Comparison of ENCODE assay signal across 8 cellular contexts in the genomic region with DNA sequence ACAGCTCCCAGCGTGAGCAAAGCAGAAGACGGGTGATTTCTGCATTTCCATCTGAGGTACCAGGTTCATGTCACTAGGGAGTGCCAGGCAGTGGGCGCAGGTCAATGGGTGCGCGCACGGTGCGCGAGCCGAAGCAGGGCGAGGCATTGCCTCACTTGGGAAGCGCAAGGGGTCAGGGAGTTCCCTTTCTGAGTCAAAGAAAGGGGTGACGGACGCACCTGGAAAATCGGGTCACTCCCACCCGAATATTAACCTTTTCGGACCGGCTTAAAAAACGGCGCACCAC. TPM values are rescaled to one million over a fixed set of nuclear protein-coding genes. Genes with fewer than 3 reads are reported as not detected.
DNase-seq lines count a peak whose midpoint lies in the region; ATAC-seq, FAIRE-seq and TF ChIP-seq lines count a peak whose summit lies in the region.
"Not testable (repeated sequence)": the region's sequence is repeated elsewhere in the genome, so short reads cannot be mapped to it uniquely, and the experiment has no call there.

No MANE protein-coding gene starts in this region.

- H3K27me3 ChIP-seq in Caco-2 (replicated peaks; ENCODE audit: control insufficient read depth, insufficient read depth, low read length); esophagus squamous epithelium; keratinocyte (ENCODE audit: control insufficient read depth, extremely low read depth, insufficient read depth, low read length): not testable (repeated sequence)

- intact Hi-C loops in Caco-2 (cut with micrococcal nuclease; ENCODE audit: unreplicated experiment); activated CD4-positive, alpha-beta T cell treated with anti-CD3 and anti-CD28 coated beads, Interleukin-2, amount 10 ng/mL, durations not matched to agents 24 days and 14 days (cut with micrococcal nuclease); esophagus squamous epithelium (cut with DNase I); natural killer cell (cut with micrococcal nuclease): not testable (repeated sequence)

- peak overlapping the region; percentile 67 for H3K4me2 ChIP-seq in keratinocyte (ENCODE audit: control insufficient read depth, extremely low read depth, insufficient read depth, low read depth, low read length)

- POLR2A ChIA-PET in Caco-2 (lab: Charles Lee): not testable (repeated sequence)

- H3K27ac ChIP-seq in esophagus squamous epithelium: peak overlapping the region in 3 of 4 donors; percentile 58 to 66 (median 59)
- peak overlapping the region; percentile 74 for H3K27ac ChIP-seq in keratinocyte (ENCODE audit: control insufficient read depth, insufficient read depth, low read length)

- not testable (repeated sequence) for H3K27me3 Mint-ChIP-seq in Caco-2 (ENCODE audit: insufficient read depth, unreplicated experiment); IgD-negative memory B cell; activated CD4-positive, alpha-beta T cell treated with anti-CD3 and anti-CD28 coated beads, Interleukin-2, amount 10 ng/mL, durations not matched to agents 24 days and 14 days; activated naive CD8-positive, alpha-beta T cell treated with anti-CD3 and anti-CD28 coated beads for 36 hours; natural killer cell (ENCODE audit: low read depth in 2 of 2)

- not testable (repeated sequence) for H3K36me3 Mint-ChIP-seq in Caco-2 (ENCODE audit: insufficient read depth, unreplicated experiment); IgD-negative memory B cell; natural killer cell; stimulated activated effector memory CD8-positive, alpha-beta T cell treated with anti-CD3 and anti-CD28 coated beads, Interleukin-12 subunit alpha, Interleukin-12 subunit beta, amount 100 ng/mL, for 72 hours
- peaks cover 22% of the 10 kb centered on the region for H3K36me3 Mint-ChIP-seq in activated CD4-positive, alpha-beta T cell treated with anti-CD3 and anti-CD28 coated beads, Interleukin-2, amount 10 ng/mL, durations not matched to agents 24 days and 14 days (ENCODE audit: low read depth)
- H3K36me3 Mint-ChIP-seq in activated naive CD8-positive, alpha-beta T cell treated with anti-CD3 and anti-CD28 coated beads for 36 hours: peaks cover 44% of the 10 kb centered on the region

- 34 to 86% methylated on average over 11 to 17 of the region's 19 CpGs for WGBS in esophagus squamous epithelium, 2 donors

- BruUV-seq in Caco-2 (replicated peaks; lab: Mats Ljungman, UMichigan): not testable (repeated sequence)

- CTCF ChIA-PET in Caco-2 (lab: Charles Lee): not testable (repeated sequence)

- peak overlapping the region; percentile 47 for H2AFZ ChIP-seq in keratinocyte (ENCODE audit: control insufficient read depth, low read length)

- H3K9me3 Mint-ChIP-seq in Caco-2 (ENCODE audit: unreplicated experiment); IgD-negative memory B cell; activated CD4-positive, alpha-beta T cell treated with anti-CD3 and anti-CD28 coated beads, Interleukin-2, amount 10 ng/mL, durations not matched to agents 24 days and 14 days; activated naive CD8-positive, alpha-beta T cell treated with anti-CD3 and anti-CD28 coated beads for 36 hours; natural killer cell; stimulated activated effector memory CD8-positive, alpha-beta T cell treated with anti-CD3 and anti-CD28 coated beads, Interleukin-12 subunit alpha, Interleukin-12 subunit beta, amount 100 ng/mL, for 72 hours: not testable (repeated sequence)

- H3K9ac ChIP-seq in keratinocyte (ENCODE audit: control insufficient read depth, extremely low read depth, insufficient read depth, low read length): peak overlapping the region; percentile 58

- not testable (repeated sequence) for TF ChIP-seq POLR2A in esophagus squamous epithelium (IDR thresholded peaks at IDR 0.05)

- not testable (repeated sequence) for H3K9me3 ChIP-seq in Caco-2; esophagus squamous epithelium; keratinocyte (ENCODE audit: control insufficient read depth, low read depth, low read length)

- not testable (repeated sequence) for DNase-seq in Caco-2; activated naive CD8-positive, alpha-beta T cell treated with anti-CD3 and anti-CD28 coated beads for 36 hours; esophagus squamous epithelium (lab: John Stamatoyannopoulos, UW); keratinocyte (ENCODE audit: low read depth, low spot score); natural killer cell; stimulated activated effector memory CD8-positive, alpha-beta T cell treated with anti-CD3 and anti-CD28 coated beads, Interleukin-12 subunit alpha, Interleukin-12 subunit beta, amount 100 ng/mL, for 72 hours (ENCODE audit: low spot score in 2 of 2)
- peak; percentile 32 for DNase-seq in activated CD4-positive, alpha-beta T cell treated with anti-CD3 and anti-CD28 coated beads, Interleukin-2, amount 10 ng/mL, durations not matched to agents 24 days and 14 days

- TF ChIP-seq CTCF in Caco-2 (IDR thresholded peaks at IDR 0.05; ENCODE audit: insufficient read depth in 1 of 2, low read depth in 1 of 2, low read length in 1 of 2, severe bottlenecking in 1 of 2, unreplicated experiment in 1 of 2); esophagus squamous epithelium (IDR thresholded peaks at IDR 0.05); keratinocyte (optimal IDR thresholded peaks at IDR 0.05 in 1 of 3, IDR thresholded peaks at IDR 0.05 in 1 of 3, conservative IDR thresholded peaks at IDR 0.05 in 1 of 3; ENCODE audit: extremely low read depth in 1 of 3, insufficient read depth in 2 of 3, low read length in 3 of 3); natural killer cell (IDR thresholded peaks at IDR 0.05): not testable (repeated sequence)

- FAIRE-seq in keratinocyte (lab: Jason Lieb, UNC): not testable (repeated sequence)

- H3K36me3 ChIP-seq in Caco-2 (ENCODE audit: control insufficient read depth, insufficient read depth, low read length); esophagus squamous epithelium; keratinocyte (ENCODE audit: control insufficient read depth in 2 of 2, extremely low read depth in 1 of 2, insufficient read depth in 2 of 2, low read length in 2 of 2): not testable (repeated sequence)

- dilution Hi-C loops in keratinocyte (cut with MboI; ENCODE audit: extremely low pct_ligation_motif_present, low sequenced_read_pairs): not testable (repeated sequence)

- not testable (repeated sequence) for H3K9me1 ChIP-seq in keratinocyte (ENCODE audit: control insufficient read depth, extremely low read depth, insufficient read depth, low read length)

- H3K79me2 ChIP-seq in keratinocyte (ENCODE audit: control insufficient read depth, insufficient read depth, low read length): not testable (repeated sequence)

- H3K4me3 ChIP-seq in Caco-2 (ENCODE audit: low read depth, low read length) (peak overlapping the region; percentile 9), esophagus squamous epithelium (peak overlapping the region; percentile 15 to 51 (median 34)), keratinocyte (ENCODE audit: control insufficient read depth in 2 of 3, extremely low read depth in 1 of 3, insufficient read depth in 2 of 3, low read depth in 1 of 3, low read length in 3 of 3) (peak overlapping the region in 1 of 3 experiments; percentile 49)

- ATAC-seq in natural killer cell; stimulated activated effector memory CD8-positive, alpha-beta T cell treated with anti-CD3 and anti-CD28 coated beads, Interleukin-12 subunit alpha, Interleukin-12 subunit beta, amount 100 ng/mL, for 72 hours: not testable (repeated sequence)

- H4K20me1 ChIP-seq in keratinocyte (ENCODE audit: control insufficient read depth, extremely low read depth, insufficient read depth, low read length): not testable (repeated sequence)

- H3K4me3 Mint-ChIP-seq in Caco-2 (ENCODE audit: unreplicated experiment) (peak overlapping the region; percentile 26), IgD-negative memory B cell (peak overlapping the region in 3 of 4 donors; percentile 58 to 86 (median 83)), natural killer cell (peak overlapping the region; percentile 77)
- H3K4me3 Mint-ChIP-seq in activated CD4-positive, alpha-beta T cell treated with anti-CD3 and anti-CD28 coated beads, Interleukin-2, amount 10 ng/mL, durations not matched to agents 24 days and 14 days: peak overlapping the region; percentile 37
- peak overlapping the region; percentile 11 for H3K4me3 Mint-ChIP-seq in activated naive CD8-positive, alpha-beta T cell treated with anti-CD3 and anti-CD28 coated beads for 36 hours
- peak overlapping the region; percentile 57 for H3K4me3 Mint-ChIP-seq in stimulated activated effector memory CD8-positive, alpha-beta T cell treated with anti-CD3 and anti-CD28 coated beads, Interleukin-12 subunit alpha, Interleukin-12 subunit beta, amount 100 ng/mL, for 72 hours

- not testable (repeated sequence) for H3K27ac Mint-ChIP-seq in Caco-2 (ENCODE audit: unreplicated experiment); activated CD4-positive, alpha-beta T cell treated with anti-CD3 and anti-CD28 coated beads, Interleukin-2, amount 10 ng/mL, durations not matched to agents 24 days and 14 days
- H3K27ac Mint-ChIP-seq in IgD-negative memory B cell: peak overlapping the region in 1 of 3 donors; percentile 68
- H3K27ac Mint-ChIP-seq in activated naive CD8-positive, alpha-beta T cell treated with anti-CD3 and anti-CD28 coated beads for 36 hours: peak overlapping the region; percentile 54
- H3K27ac Mint-ChIP-seq in natural killer cell: peak overlapping the region; percentile 7 to 61
- H3K27ac Mint-ChIP-seq in stimulated activated effector memory CD8-positive, alpha-beta T cell treated with anti-CD3 and anti-CD28 coated beads, Interleukin-12 subunit alpha, Interleukin-12 subunit beta, amount 100 ng/mL, for 72 hours: peak overlapping the region; percentile 43

- H3K4me1 Mint-ChIP-seq in Caco-2 (ENCODE audit: low read depth, unreplicated experiment); IgD-negative memory B cell; activated CD4-positive, alpha-beta T cell treated with anti-CD3 and anti-CD28 coated beads, Interleukin-2, amount 10 ng/mL, durations not matched to agents 24 days and 14 days; activated naive CD8-positive, alpha-beta T cell treated with anti-CD3 and anti-CD28 coated beads for 36 hours; natural killer cell; stimulated activated effector memory CD8-positive, alpha-beta T cell treated with anti-CD3 and anti-CD28 coated beads, Interleukin-12 subunit alpha, Interleukin-12 subunit beta, amount 100 ng/mL, for 72 hours: not testable (repeated sequence)

- H3K4me1 ChIP-seq in Caco-2; esophagus squamous epithelium; keratinocyte (ENCODE audit: control insufficient read depth, extremely low read depth, insufficient read depth, low read length): not testable (repeated sequence)

RNA-seq across cellular contexts. Expression of gene MPHOSPH6, which starts 30.8 kb away (rescaled TPM):
- total RNA-seq in Caco-2 (2022) (41.9 and 42.3 TPM in 2 replicates), esophagus squamous epithelium (10 to 100 TPM; 35.3 to 73.5 (median 51.9) TPM), natural killer cell (10 to 100 TPM; 14.5 to 25.3 (median 15.5) TPM)
- polyA plus RNA-seq in IgD-negative memory B cell (13.1 TPM), keratinocyte (38.2 to 76.1 TPM (median 56.2 TPM) in 3 replicates)
- 54.1 and 54.8 TPM in 2 replicates for total RNA-seq in activated CD4-positive, alpha-beta T cell treated with anti-CD3 and anti-CD28 coated beads, Interleukin-2, amount 10 ng/mL, durations not matched to agents 24 days and 14 days
- 10 to 100 TPM; 39.8 to 41.0 TPM for total RNA-seq in activated naive CD8-positive, alpha-beta T cell treated with anti-CD3 and anti-CD28 coated beads for 36 hours
- polyA plus RNA-seq in keratinocyte (2011; ENCODE audit: low read depth): 290 TPM
- 47.3 and 71.3 TPM in 2 replicates for polyA plus RNA-seq in keratinocyte (2011; cell fraction: cytosol; rRNA removed)
- polyA plus RNA-seq in keratinocyte (2011; cell fraction: nucleus; rRNA removed): 57.9 and 79.3 TPM in 2 replicates
- polyA plus RNA-seq in keratinocyte (2012; ENCODE audit: low replicate concordance): 60.0 and 60.9 TPM in 2 replicates
- polyA minus RNA-seq in keratinocyte: 2.4 to 22.8 TPM (median 9.8 TPM) in 3 replicates
- polyA minus RNA-seq in keratinocyte (2011; cell fraction: cytosol; rRNA and poly(A)+ RNA removed): 15.2 TPM
- 10.7 and 27.0 TPM in 2 replicates for polyA minus RNA-seq in keratinocyte (2011; cell fraction: nucleus; rRNA and poly(A)+ RNA removed)

Comparison
In these comparisons a context has a peak if more than half of its experiments do, and no peak if none do; other contexts are left out.
1. H3K4me3 Mint-ChIP-seq: peak in every context shown above with its lines; median percentile 83 in IgD-negative memory B cell; 77 in natural killer cell; 57 in stimulated activated effector memory CD8-positive, alpha-beta T cell treated with anti-CD3 and anti-CD28 coated beads, Interleukin-12 subunit alpha, Interleukin-12 subunit beta, amount 100 ng/mL, for 72 hours; 37 in activated CD4-positive, alpha-beta T cell treated with anti-CD3 and anti-CD28 coated beads, Interleukin-2, amount 10 ng/mL, durations not matched to agents 24 days and 14 days; 26 in Caco-2; 11 in activated naive CD8-positive, alpha-beta T cell treated with anti-CD3 and anti-CD28 coated beads for 36 hours.